ENCODE assay signal across 9 cellular contexts in genomic region chr19:56110515-56111448, GRCh38. TPM values are rescaled to one million over a fixed set of nuclear protein-coding genes. Genes with fewer than 3 reads are reported as not detected.
A peak's percentile ranks its signal among the peaks of the same experiment; 100 is the strongest.
DNase-seq lines count a peak whose midpoint lies in the region; ATAC-seq, FAIRE-seq and TF ChIP-seq lines count a peak whose summit lies in the region.
"Had no signal": no experiment of that assay in that cellular context is flagged by ENCODE, and none has a peak within 500 bp of the region (broad histone marks: within the 10 kb centered on the region; RNA-seq: fewer than 3 reads in every experiment).

No MANE protein-coding gene starts in this region.

- no peak for TF ChIP-seq CTCF in heart left ventricle (IDR thresholded peaks at IDR 0.05)

- H3K36me3 Mint-ChIP-seq in T-cell, result peaks cover 3% of the 10 kb centered on the region

- 20 to 25% (median 21%) methylated on average over 10 to 12 of the region's 12 CpGs for WGBS in heart left ventricle, 4 donors

- FAIRE-seq in H54 (lab: Jason Lieb, UNC), result peak; percentile 83

- no peaks in the 10 kb centered on the region for H3K27me3 ChIP-seq in heart left ventricle

- peak overlapping the region in 1 of 12 donors; percentile 7 for H3K4me3 ChIP-seq in heart left ventricle

- no peaks in the 10 kb centered on the region for H3K9me3 Mint-ChIP-seq in T-cell

- ATAC-seq in T-cell (replicated peaks in 1 of 4) (no peak), heart left ventricle (peak; percentile 75 to 89 (median 84)), GM18868 (IDR thresholded peaks at IDR 0.05; ENCODE audit: unreplicated experiment) (no peak)

- intact Hi-C loops in heart left ventricle (cut with DNase I), result no loop called here

- TF ChIP-seq POLR2A in H54 (IDR thresholded peaks at IDR 0.05; ENCODE audit: low read depth, low read length) (peak; percentile 39; the same call in 1 of the 2 replicates), heart left ventricle (IDR thresholded peaks at IDR 0.05) (no peak)

- DNase-seq in H54 (ENCODE audit: insufficient read length, low spot score) (peak; percentile 99), T-cell (no peak), heart left ventricle (peak in 4 of 5 donors; percentile 57 to 80 (median 72)), renal cortical epithelial cell (ENCODE audit: low read depth) (peak; percentile 79), kidney glomerular epithelial cell (lab: John Stamatoyannopoulos, UW) (no peak), SHP77 treated with DMSO at 0.1 percent for 48 hours (lab: John Stamatoyannopoulos, UW) (no peak), occipital lobe (lab: John Stamatoyannopoulos, UW) (no peak)

- CTCF ChIA-PET in T-cell (lab: Charles Lee), result no interaction called here

- H3K27ac Mint-ChIP-seq in T-cell, result peak overlapping the region; percentile 45 to 48

- H3K9me3 ChIP-seq in heart left ventricle, result no peaks in the 10 kb centered on the region

- H3K27ac ChIP-seq in heart left ventricle, result peak overlapping the region; percentile 50 to 87 (median 75)
- H3K27ac ChIP-seq: epithelial cell of prostate had no signal

- POLR2A ChIA-PET in T-cell (lab: Charles Lee), result interaction anchor here in 1 of 2 donors (0.7 kb wide), 1 partner anchor 43 kb away, joined by 3 read pairs; no protein-coding TSS in a partner anchor

- H3K4me1 ChIP-seq in heart left ventricle, result peaks cover 39 to 90% (median 74%) of the 10 kb centered on the region in 12 donors

- peaks cover 0 to 11% (median 0%) of the 10 kb centered on the region in 9 donors for H3K36me3 ChIP-seq in heart left ventricle

- H3K4me1 Mint-ChIP-seq in T-cell, result peaks cover 65 to 73% (median 69%) of the 10 kb centered on the region in 3 donors

- no peaks in the 10 kb centered on the region for H3K27me3 Mint-ChIP-seq in T-cell

- H3K4me3 Mint-ChIP-seq in T-cell, result no peak overlapping the region

RNA-seq across cellular contexts. Expression of gene ZNF787, which starts 10.3 kb away (rescaled TPM):
- 10 to 100 TPM; 20.6 to 38.6 (median 34.9) TPM for total RNA-seq in T-cell
- 10 to 100 TPM; 11.6 to 40.8 (median 24.9) TPM for total RNA-seq in heart left ventricle
- 10 to 100 TPM; 39.1 to 39.6 TPM for polyA plus RNA-seq in heart left ventricle
- 25.6 and 41.0 TPM in 2 replicates for total RNA-seq in renal cortical epithelial cell
- 14.3 TPM for total RNA-seq in occipital lobe

RNA-seq across cellular contexts. Expression of gene ZNF444, which starts 30.3 kb away (rescaled TPM):
- total RNA-seq in T-cell (10 to 100 TPM; 23.1 to 51.4 (median 46.0) TPM), heart left ventricle (10 to 100 TPM; 14.8 to 35.8 (median 20.1) TPM), renal cortical epithelial cell (12.9 and 28.2 TPM in 2 replicates), occipital lobe (11.1 TPM)
- 10 to 100 TPM; 15.9 to 21.4 TPM for polyA plus RNA-seq in heart left ventricle

Comparison
In these comparisons a context has a peak if more than half of its experiments do, and no peak if none do; other contexts are left out.
1. DNase-seq: peak in H54 (single experiment), heart left ventricle (4 of 5) and renal cortical epithelial cell (single experiment); none in T-cell (0 of 34), kidney glomerular epithelial cell (single experiment), SHP77 treated with DMSO at 0.1 percent for 48 hours (single experiment) and occipital lobe (single experiment).
2. ATAC-seq: peak in heart left ventricle (4 of 4); none in T-cell (0 of 4) and GM18868 (single experiment).